25 cellular contexts compared by ENCODE assay signal in the genomic region with DNA sequence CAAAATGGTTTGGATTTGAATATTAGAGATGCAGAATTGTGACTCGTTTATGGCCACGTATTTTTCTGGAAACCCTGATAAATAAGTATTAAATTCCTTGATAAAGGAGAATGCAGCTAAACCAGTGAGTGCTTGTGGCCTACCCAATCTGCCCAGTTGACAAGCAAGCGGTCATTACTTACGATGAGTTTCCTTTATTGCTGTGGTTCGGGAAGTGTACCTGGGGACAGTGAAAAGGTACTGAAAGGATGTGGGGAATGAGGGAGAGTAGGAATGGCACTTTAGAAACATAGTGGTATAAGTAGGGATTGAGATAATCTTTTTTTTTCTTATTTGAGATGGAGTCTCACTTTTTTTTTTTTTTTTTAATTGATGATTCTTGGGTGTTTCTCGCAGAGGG.
"Had no signal": no experiment of that assay in that cellular context is flagged by ENCODE, and none has a peak within 500 bp of the region (broad histone marks: within the 10 kb centered on the region; RNA-seq: fewer than 3 reads in every experiment).

No MANE protein-coding gene starts in this region.

- H2AFZ ChIP-seq: neural progenitor cell, parathyroid adenoma had no signal

- ATAC-seq: mucosa of descending colon; stimulated activated effector memory CD8-positive, alpha-beta T cell treated with anti-CD3 and anti-CD28 coated beads, Interleukin-12 subunit alpha, Interleukin-12 subunit beta, amount 100 ng/mL, for 72 hours; stimulated activated naive CD8-positive, alpha-beta T cell treated with anti-CD3 and anti-CD28 coated beads, Interleukin-15, Interleukin-2, amounts not matched to agents 100 U/mL and 50 U/mL, for 24 hours had no signal

- H3K27me3 Mint-ChIP-seq: memory B cell, naive B cell, type B pancreatic cell had no signal

- H3K9ac ChIP-seq: neural progenitor cell, parathyroid adenoma had no signal

- DNase-seq: dermis blood vessel endothelial cell; effector memory CD4-positive, alpha-beta T cell; erythroblast; esophagus squamous epithelium; foreskin melanocyte; mucosa of descending colon; naive B cell; sigmoid colon; stimulated activated CD4-positive, alpha-beta T cell treated with anti-CD3 and anti-CD28 coated beads, Interleukin-2, amount 100 ng/mL, for 24 hours; stimulated activated CD4-positive, alpha-beta T cell treated with anti-CD3 and anti-CD28 coated beads, Interleukin-4, amount 100 ng/mL, for 24 hours; stimulated activated naive CD8-positive, alpha-beta T cell treated with anti-CD3 and anti-CD28 coated beads, Interleukin-15, Interleukin-2, amounts not matched to agents 100 U/mL and 50 U/mL, for 24 hours; substantia nigra; testis; tibial artery had no signal

- H3K4me3 Mint-ChIP-seq: memory B cell; nephron; neural progenitor cell; stimulated activated effector memory CD8-positive, alpha-beta T cell treated with anti-CD3 and anti-CD28 coated beads, Interleukin-12 subunit alpha, Interleukin-12 subunit beta, amount 100 ng/mL, for 72 hours; type B pancreatic cell had no signal

- H3K4me2 ChIP-seq: neural progenitor cell had no signal

- H3K4me3 ChIP-seq: coronary artery, esophagus squamous epithelium, lung, mucosa of descending colon, neural progenitor cell, prostate gland, right atrium auricular region, sigmoid colon, testis, tibial artery had no signal

- H3K4me1 ChIP-seq: neural progenitor cell, parathyroid adenoma, prostate gland, right atrium auricular region, sigmoid colon, testis, tibial artery had no signal

- H3K4me1 Mint-ChIP-seq: memory B cell; nephron; neural progenitor cell; stimulated activated effector memory CD8-positive, alpha-beta T cell treated with anti-CD3 and anti-CD28 coated beads, Interleukin-12 subunit alpha, Interleukin-12 subunit beta, amount 100 ng/mL, for 72 hours had no signal

- H3K79me2 ChIP-seq: parathyroid adenoma had no signal

- H3K27me3 ChIP-seq: esophagus squamous epithelium, neural progenitor cell, right atrium auricular region, sigmoid colon, testis, tibial artery had no signal

- FAIRE-seq: keratinocyte had no signal

- H3K9me3 ChIP-seq: esophagus squamous epithelium, prostate gland, right atrium auricular region, sigmoid colon, testis, tibial artery had no signal

- H3K27ac Mint-ChIP-seq: memory B cell; nephron; neural progenitor cell; stimulated activated effector memory CD8-positive, alpha-beta T cell treated with anti-CD3 and anti-CD28 coated beads, Interleukin-12 subunit alpha, Interleukin-12 subunit beta, amount 100 ng/mL, for 72 hours; type B pancreatic cell had no signal

- H3K27ac ChIP-seq: coronary artery, esophagus squamous epithelium, neural progenitor cell, parathyroid adenoma, prostate gland, right atrium auricular region, sigmoid colon, testis, tibial artery had no signal
